Comparison of ENCODE assay signal across 10 cellular contexts in genomic region chr6:43016166-43016915, GRCh38. TPM values are rescaled to one million over a fixed set of nuclear protein-coding genes. Genes with fewer than 3 reads are reported as not detected.
DNase-seq lines count a peak whose midpoint lies in the region; ATAC-seq lines count a peak whose summit lies in the region.
"Had no signal": no experiment of that assay in that cellular context is flagged by ENCODE, and none has a peak within 500 bp of the region (broad histone marks: within the 10 kb centered on the region; RNA-seq: fewer than 3 reads in every experiment).

No MANE protein-coding gene starts in this region.

- intact Hi-C loops in left ventricle myocardium superior (cut with micrococcal nuclease), result no loop called here

- H3K27ac Mint-ChIP-seq in T-helper 2 cell treated with Interferon-gamma antibody and Interleukin-4, amounts not matched to agents 5 μg/mL and 100 μg/mL, for 36 hours, result peak overlapping the region; percentile 23
- H3K27ac Mint-ChIP-seq in activated CD4-positive, alpha-beta memory T cell treated with anti-CD3 and anti-CD28 coated beads, Interleukin-2, amount 10 ng/mL, durations not matched to agents 7 days and 5 days, result no peak overlapping the region
- H3K27ac Mint-ChIP-seq in stimulated activated effector memory CD8-positive, alpha-beta T cell treated with anti-CD3 and anti-CD28 coated beads, Interleukin-12 subunit alpha, Interleukin-12 subunit beta, amount 100 ng/mL, for 72 hours, result peak overlapping the region; percentile 80

- no peak for DNase-seq in T-helper 2 cell treated with Interferon-gamma antibody and Interleukin-4, amounts not matched to agents 5 μg/mL and 100 μg/mL, for 36 hours (ENCODE audit: low spot score)
- no peak for DNase-seq in T-helper 2 cell
- no peak for DNase-seq in activated CD4-positive, alpha-beta memory T cell treated with anti-CD3 and anti-CD28 coated beads, Interleukin-2, amount 10 ng/mL, durations not matched to agents 7 days and 5 days
- peak; percentile 54 for DNase-seq in left ventricle myocardium superior
- no peak for DNase-seq in stimulated activated effector memory CD8-positive, alpha-beta T cell treated with anti-CD3 and anti-CD28 coated beads, Interleukin-12 subunit alpha, Interleukin-12 subunit beta, amount 100 ng/mL, for 72 hours (ENCODE audit: low spot score in 2 of 2)
- DNase-seq in NCI-H446 treated with DMSO at 0.1 percent for 48 hours (lab: John Stamatoyannopoulos, UW), result no peak
- DNase-seq in NCI-H2196 treated with DMSO at 0.1 percent for 48 hours (lab: John Stamatoyannopoulos, UW; ENCODE audit: unreplicated experiment), result no peak
- DNase-seq: NCI-H345 had no signal

- CTCF ChIA-PET in activated CD4-positive, alpha-beta memory T cell treated with anti-CD3 and anti-CD28 coated beads, Interleukin-2, amount 10 ng/mL, durations not matched to agents 7 days and 5 days (lab: Charles Lee), result no interaction called here

- no peaks in the 10 kb centered on the region for H3K27me3 Mint-ChIP-seq in T-helper 2 cell treated with Interferon-gamma antibody and Interleukin-4, amounts not matched to agents 5 μg/mL and 100 μg/mL, for 36 hours (ENCODE audit: low read depth)
- H3K27me3 Mint-ChIP-seq in activated CD4-positive, alpha-beta memory T cell treated with anti-CD3 and anti-CD28 coated beads, Interleukin-2, amount 10 ng/mL, durations not matched to agents 7 days and 5 days, result no peaks in the 10 kb centered on the region

- H3K36me3 Mint-ChIP-seq in T-helper 2 cell treated with Interferon-gamma antibody and Interleukin-4, amounts not matched to agents 5 μg/mL and 100 μg/mL, for 36 hours (ENCODE audit: low read depth), result peaks cover 56% of the 10 kb centered on the region
- peaks cover 60% of the 10 kb centered on the region for H3K36me3 Mint-ChIP-seq in activated CD4-positive, alpha-beta memory T cell treated with anti-CD3 and anti-CD28 coated beads, Interleukin-2, amount 10 ng/mL, durations not matched to agents 7 days and 5 days (ENCODE audit: low read depth)
- peaks cover 80% of the 10 kb centered on the region for H3K36me3 Mint-ChIP-seq in stimulated activated effector memory CD8-positive, alpha-beta T cell treated with anti-CD3 and anti-CD28 coated beads, Interleukin-12 subunit alpha, Interleukin-12 subunit beta, amount 100 ng/mL, for 72 hours

- POLR2A ChIA-PET in activated CD4-positive, alpha-beta memory T cell treated with anti-CD3 and anti-CD28 coated beads, Interleukin-2, amount 10 ng/mL, durations not matched to agents 7 days and 5 days (lab: Charles Lee), result interaction anchor here (1.0 to 4.0 kb wide), 4 partner anchors 32 to 629 kb away, joined by 3 to 21 read pairs (median 6); partner anchors contain the start of genes KLC4, MRPL2, PEX6 and PPP2R5D

- H3K4me1 Mint-ChIP-seq in T-helper 2 cell treated with Interferon-gamma antibody and Interleukin-4, amounts not matched to agents 5 μg/mL and 100 μg/mL, for 36 hours (ENCODE audit: low read depth), result peaks cover 35% of the 10 kb centered on the region
- H3K4me1 Mint-ChIP-seq in activated CD4-positive, alpha-beta memory T cell treated with anti-CD3 and anti-CD28 coated beads, Interleukin-2, amount 10 ng/mL, durations not matched to agents 7 days and 5 days, result peaks cover 66% of the 10 kb centered on the region
- H3K4me1 Mint-ChIP-seq in stimulated activated effector memory CD8-positive, alpha-beta T cell treated with anti-CD3 and anti-CD28 coated beads, Interleukin-12 subunit alpha, Interleukin-12 subunit beta, amount 100 ng/mL, for 72 hours, result peaks cover 70% of the 10 kb centered on the region

- peak overlapping the region; percentile 64 for H3K4me3 Mint-ChIP-seq in T-helper 2 cell treated with Interferon-gamma antibody and Interleukin-4, amounts not matched to agents 5 μg/mL and 100 μg/mL, for 36 hours
- H3K4me3 Mint-ChIP-seq in activated CD4-positive, alpha-beta memory T cell treated with anti-CD3 and anti-CD28 coated beads, Interleukin-2, amount 10 ng/mL, durations not matched to agents 7 days and 5 days, result peak overlapping the region; percentile 27
- H3K4me3 Mint-ChIP-seq in stimulated activated effector memory CD8-positive, alpha-beta T cell treated with anti-CD3 and anti-CD28 coated beads, Interleukin-12 subunit alpha, Interleukin-12 subunit beta, amount 100 ng/mL, for 72 hours, result peak overlapping the region; percentile 39

- peak; percentile 34 for ATAC-seq in left ventricle myocardium superior
- no peak for ATAC-seq in stimulated activated effector memory CD8-positive, alpha-beta T cell treated with anti-CD3 and anti-CD28 coated beads, Interleukin-12 subunit alpha, Interleukin-12 subunit beta, amount 100 ng/mL, for 72 hours
- ATAC-seq in HG02623 (IDR thresholded peaks at IDR 0.05; ENCODE audit: unreplicated experiment), result no peak
- ATAC-seq: A549 had no signal

- no peaks in the 10 kb centered on the region for H3K9me3 Mint-ChIP-seq in T-helper 2 cell treated with Interferon-gamma antibody and Interleukin-4, amounts not matched to agents 5 μg/mL and 100 μg/mL, for 36 hours
- H3K9me3 Mint-ChIP-seq in activated CD4-positive, alpha-beta memory T cell treated with anti-CD3 and anti-CD28 coated beads, Interleukin-2, amount 10 ng/mL, durations not matched to agents 7 days and 5 days, result no peaks in the 10 kb centered on the region
- H3K9me3 Mint-ChIP-seq in stimulated activated effector memory CD8-positive, alpha-beta T cell treated with anti-CD3 and anti-CD28 coated beads, Interleukin-12 subunit alpha, Interleukin-12 subunit beta, amount 100 ng/mL, for 72 hours, result no peaks in the 10 kb centered on the region

RNA-seq across cellular contexts. Expression of gene KLHDC3, which starts 2.3 kb away (rescaled TPM):
- 10 to 100 TPM; 64.6 to 68.7 TPM for total RNA-seq in activated CD4-positive, alpha-beta memory T cell treated with anti-CD3 and anti-CD28 coated beads, Interleukin-2, amount 10 ng/mL, durations not matched to agents 7 days and 5 days
- total RNA-seq in left ventricle myocardium superior, result 167 TPM

RNA-seq across cellular contexts. Expression of gene MEA1, which starts 2.6 kb away (rescaled TPM):
- 10 to 100 TPM; 56.6 to 60.6 TPM for total RNA-seq in activated CD4-positive, alpha-beta memory T cell treated with anti-CD3 and anti-CD28 coated beads, Interleukin-2, amount 10 ng/mL, durations not matched to agents 7 days and 5 days
- total RNA-seq in left ventricle myocardium superior, result 28.7 TPM

RNA-seq across cellular contexts. Expression of gene RRP36, which starts 5.1 kb away (rescaled TPM):
- 10 to 100 TPM; 59.2 to 60.4 TPM for total RNA-seq in activated CD4-positive, alpha-beta memory T cell treated with anti-CD3 and anti-CD28 coated beads, Interleukin-2, amount 10 ng/mL, durations not matched to agents 7 days and 5 days
- total RNA-seq in left ventricle myocardium superior, result 27.6 TPM

RNA-seq across cellular contexts. Expression of gene PPP2R5D, which starts 32.0 kb away (rescaled TPM):
- 10 to 100 TPM; 56.8 to 59.3 TPM for total RNA-seq in activated CD4-positive, alpha-beta memory T cell treated with anti-CD3 and anti-CD28 coated beads, Interleukin-2, amount 10 ng/mL, durations not matched to agents 7 days and 5 days
- 40.3 TPM for total RNA-seq in left ventricle myocardium superior

RNA-seq across cellular contexts. Expression of gene CUL7, which starts 37.3 kb away (rescaled TPM):
- 10 to 100 TPM; 12.7 to 13.0 TPM for total RNA-seq in activated CD4-positive, alpha-beta memory T cell treated with anti-CD3 and anti-CD28 coated beads, Interleukin-2, amount 10 ng/mL, durations not matched to agents 7 days and 5 days
- total RNA-seq in left ventricle myocardium superior, result 9.6 TPM
